20 cellular contexts compared by ENCODE assay signal in the genomic region with DNA sequence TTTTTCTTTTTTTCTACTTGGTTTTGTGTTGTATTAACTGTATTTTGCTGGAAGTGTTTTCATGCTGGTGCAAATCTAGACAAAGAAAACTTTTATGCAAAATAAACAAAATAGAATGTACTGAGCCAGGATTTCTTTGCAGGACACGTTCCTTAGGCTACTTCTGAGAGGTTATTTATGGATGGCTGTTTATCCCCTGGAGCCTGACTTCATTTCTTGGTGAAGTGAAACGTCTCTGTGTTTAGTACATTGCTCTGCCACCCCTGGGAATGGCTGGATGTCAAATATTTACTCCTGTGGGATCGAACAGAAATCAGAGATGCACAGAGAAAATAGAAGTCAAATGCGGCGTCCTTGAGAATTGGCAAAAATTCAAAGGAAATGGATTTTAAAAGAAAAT.
A peak's percentile ranks its signal among the peaks of the same experiment; 100 is the strongest.
DNase-seq lines count a peak whose midpoint lies in the region; ATAC-seq and TF ChIP-seq lines count a peak whose summit lies in the region.
"Had no signal": no experiment of that assay in that cellular context is flagged by ENCODE, and none has a peak within 500 bp of the region (broad histone marks: within the 10 kb centered on the region; RNA-seq: fewer than 3 reads in every experiment).

No MANE protein-coding gene starts in this region.

- no peaks in the 10 kb centered on the region for H3K9me3 ChIP-seq in ascending aorta
- peaks cover 16% of the 10 kb centered on the region for H3K9me3 ChIP-seq in left ventricle myocardium inferior (replicated peaks)
- H3K9me3 ChIP-seq in thyroid gland = no peaks in the 10 kb centered on the region

- 19 to 20% methylated on average over 5 of the region's 5 CpGs for WGBS in thyroid gland, 2 donors

- H3K4me3 ChIP-seq in ascending aorta (no peak overlapping the region), left ventricle myocardium inferior (no peak overlapping the region), thyroid gland (replicated peaks in 1 of 3) (no peak overlapping the region)
- H3K4me3 ChIP-seq: MG63 had no signal

- peaks cover 43% of the 10 kb centered on the region for H3K4me1 Mint-ChIP-seq in nephron
- H3K4me1 Mint-ChIP-seq: CD4-positive, CD25-positive, alpha-beta regulatory T cell had no signal

- peak overlapping the region; percentile 90 to 92 (median 90) for H3K27ac Mint-ChIP-seq in nephron
- H3K27ac Mint-ChIP-seq: CD4-positive, CD25-positive, alpha-beta regulatory T cell; H9; HFFc6 had no signal

- peaks cover 3% of the 10 kb centered on the region for H3K27me3 Mint-ChIP-seq in nephron (ENCODE audit: low read depth)
- H3K27me3 Mint-ChIP-seq: CD4-positive, CD25-positive, alpha-beta regulatory T cell had no signal

- TF ChIP-seq POLR2A in thyroid gland (IDR thresholded peaks at IDR 0.05) = no peak

- H3K36me3 ChIP-seq in ascending aorta = no peaks in the 10 kb centered on the region
- H3K36me3 ChIP-seq in left ventricle myocardium inferior = no peaks in the 10 kb centered on the region
- H3K36me3 ChIP-seq in thyroid gland = no peaks in the 10 kb centered on the region
- H3K36me3 ChIP-seq: MG63 had no signal

- peaks cover 13% of the 10 kb centered on the region for H3K9me3 Mint-ChIP-seq in nephron
- H3K9me3 Mint-ChIP-seq: H9, HFFc6 had no signal

- H3K36me3 Mint-ChIP-seq in nephron (ENCODE audit: low read depth) = no peaks in the 10 kb centered on the region
- H3K36me3 Mint-ChIP-seq: CD4-positive, CD25-positive, alpha-beta regulatory T cell had no signal

- TF ChIP-seq CTCF in ascending aorta (IDR thresholded peaks at IDR 0.05) (no peak), left ventricle myocardium inferior (IDR thresholded peaks at IDR 0.05; ENCODE audit: borderline replicate concordance) (no peak), nephron (IDR thresholded peaks at IDR 0.05; ENCODE audit: unreplicated experiment in 3 of 3) (no peak), thyroid gland (IDR thresholded peaks at IDR 0.05) (no peak)

- intact Hi-C loops in ascending aorta (cut with DNase I) = no loop called here
- intact Hi-C loops in left ventricle myocardium inferior (cut with micrococcal nuclease) = no loop called here
- intact Hi-C loops in thyroid gland (cut with DNase I) = no loop called here

- H3K4me1 ChIP-seq in ascending aorta (peaks cover 0 to 11% of the 10 kb centered on the region in 2 donors), left ventricle myocardium inferior (peaks cover 51% of the 10 kb centered on the region), thyroid gland (peaks cover 9 to 25% of the 10 kb centered on the region in 2 donors)

- ATAC-seq in HG02642 (IDR thresholded peaks at IDR 0.05; ENCODE audit: poor library complexity, unreplicated experiment) = no peak
- ATAC-seq in GM21576 (IDR thresholded peaks at IDR 0.05; ENCODE audit: unreplicated experiment) = no peak
- ATAC-seq: PC-3 had no signal

- H3K27ac ChIP-seq in ascending aorta (peak overlapping the region; percentile 68 to 71), left ventricle myocardium inferior (replicated peaks) (peak overlapping the region; percentile 90), thyroid gland (peak overlapping the region in 2 of 3 donors; percentile 31 to 44)

- DNase-seq in ascending aorta (ENCODE audit: low spot score in 2 of 2) (no peak), left ventricle myocardium inferior (no peak), thyroid gland (no peak)
- no peak for DNase-seq in stimulated activated CD4-positive, alpha-beta T cell treated with anti-CD3 and anti-CD28 coated beads, Interleukin-4, amount 100 ng/mL, for 1 hour
- DNase-seq: CD4-positive, CD25-positive, alpha-beta regulatory T cell; COR-L47; DMS 273 treated with DMSO at 0.1 percent for 48 hours; DMS79 treated with DMSO at 0.1 percent for 48 hours; H9; HFFc6; Kasumi-1; MG63; NCI-H1417; NCI-H187; NCI-H526 treated with DMSO at 0.1 percent for 48 hours; PC-3; SHP77 treated with DMSO at 0.1 percent for 48 hours had no signal

- peak overlapping the region; percentile 39 to 62 (median 40) for H3K4me3 Mint-ChIP-seq in nephron
- H3K4me3 Mint-ChIP-seq: CD4-positive, CD25-positive, alpha-beta regulatory T cell; H9; HFFc6 had no signal

- H3K27me3 ChIP-seq in ascending aorta (no peaks in the 10 kb centered on the region), left ventricle myocardium inferior (ENCODE audit: low read depth) (no peaks in the 10 kb centered on the region), thyroid gland (no peaks in the 10 kb centered on the region)
- H3K27me3 ChIP-seq: MG63 had no signal

Comparison
In these comparisons a context has a peak if more than half of its experiments do, and no peak if none do; other contexts are left out.
1. H3K27ac ChIP-seq: peak in every context shown above with its lines; median percentile 90 in left ventricle myocardium inferior; 70 in ascending aorta; 38 in thyroid gland.